ENCODE assay signal across 1 cellular context in the genomic region with DNA sequence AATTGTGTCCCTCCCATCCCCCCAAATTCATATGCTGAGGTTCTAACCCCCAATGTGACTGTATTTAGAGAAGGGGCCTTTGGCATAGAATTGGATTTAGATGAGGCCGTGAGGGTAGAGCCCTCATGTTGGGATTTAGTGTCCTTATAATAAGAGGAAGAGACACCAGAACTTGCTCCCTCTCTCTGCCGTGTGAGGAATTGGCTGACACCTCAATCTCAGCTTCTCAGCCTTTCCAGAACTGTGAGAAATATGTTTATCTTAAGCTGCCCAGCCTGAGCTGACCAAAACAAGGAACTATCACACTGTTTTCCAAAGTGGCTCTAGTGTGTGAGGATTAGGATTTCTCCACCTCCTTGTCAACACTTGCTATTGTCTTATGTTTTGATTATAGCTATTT.
TF ChIP-seq lines count a peak whose summit lies in the region.

No MANE protein-coding gene starts in this region.

TF ChIP-seq in H1, 55 proteins besides CTCF, POLR2A, EP300 and RAD21 (continued from another document):
- TF ChIP-seq, protein P1, sequence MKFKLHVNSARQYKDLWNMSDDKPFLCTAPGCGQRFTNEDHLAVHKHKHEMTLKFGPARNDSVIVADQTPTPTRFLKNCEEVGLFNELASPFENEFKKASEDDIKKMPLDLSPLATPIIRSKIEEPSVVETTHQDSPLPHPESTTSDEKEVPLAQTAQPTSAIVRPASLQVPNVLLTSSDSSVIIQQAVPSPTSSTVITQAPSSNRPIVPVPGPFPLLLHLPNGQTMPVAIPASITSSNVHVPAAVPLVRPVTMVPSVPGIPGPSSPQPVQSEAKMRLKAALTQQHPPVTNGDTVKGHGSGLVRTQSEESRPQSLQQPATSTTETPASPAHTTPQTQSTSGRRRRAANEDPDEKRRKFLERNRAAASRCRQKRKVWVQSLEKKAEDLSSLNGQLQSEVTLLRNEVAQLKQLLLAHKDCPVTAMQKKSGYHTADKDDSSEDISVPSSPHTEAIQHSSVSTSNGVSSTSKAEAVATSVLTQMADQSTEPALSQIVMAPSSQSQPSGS (IDR thresholded peaks at IDR 0.05; ENCODE audit: low read length) = no peak
- TF ChIP-seq CHD2 (IDR thresholded peaks at IDR 0.05; ENCODE audit: low read length) (no peak), MAFK (IDR thresholded peaks at IDR 0.05; ENCODE audit: low read depth, low read length) (no peak), CREB1 (IDR thresholded peaks at IDR 0.05) (no peak), CBX5 (IDR thresholded peaks at IDR 0.05; ENCODE audit: low read depth, low read length) (no peak), GTF2F1 (IDR thresholded peaks at IDR 0.05; ENCODE audit: borderline replicate concordance, low read depth, low read length) (no peak), TBP (IDR thresholded peaks at IDR 0.05; ENCODE audit: low read depth, low read length) (no peak)
